1 cellular context compared by ENCODE assay signal in genomic region chr6:41768545-41769308, GRCh38.
TF ChIP-seq lines count a peak whose summit lies in the region.

No MANE protein-coding gene starts in this region.

TF ChIP-seq in HepG2, 621 proteins besides CTCF, POLR2A, EP300 and RAD21 (continued from another document and continues in another):
- TF ChIP-seq SNAPC4 (CRISPR knock-in tag; IDR thresholded peaks at IDR 0.05): no peak
- no peak for TF ChIP-seq ZNF329 (CRISPR knock-in tag; IDR thresholded peaks at IDR 0.05; ENCODE audit: low read depth)
- TF ChIP-seq KLF12 (CRISPR knock-in tag; IDR thresholded peaks at IDR 0.05; ENCODE audit: borderline replicate concordance): no peak
- TF ChIP-seq FLYWCH1 (CRISPR knock-in tag; IDR thresholded peaks at IDR 0.05): no peak
- no peak for TF ChIP-seq ZBTB49 (CRISPR knock-in tag; IDR thresholded peaks at IDR 0.05; ENCODE audit: borderline replicate concordance)
- TF ChIP-seq NPAS2 (CRISPR knock-in tag; IDR thresholded peaks at IDR 0.05; ENCODE audit: borderline replicate concordance): no peak
- no peak for TF ChIP-seq MXD3 (CRISPR knock-in tag; IDR thresholded peaks at IDR 0.05)
- no peak for TF ChIP-seq JUND (CRISPR knock-in tag; IDR thresholded peaks at IDR 0.05)
- TF ChIP-seq MYPOP (CRISPR knock-in tag; IDR thresholded peaks at IDR 0.05): no peak
- TF ChIP-seq AGO1 (IDR thresholded peaks at IDR 0.05; ENCODE audit: low read depth, low read length, poor library complexity, severe bottlenecking): no peak
- TF ChIP-seq AFF4 (CRISPR knock-in tag; IDR thresholded peaks at IDR 0.05): no peak
- no peak for TF ChIP-seq ZMYM4 (CRISPR knock-in tag; IDR thresholded peaks at IDR 0.05)
- TF ChIP-seq ZNF556 (CRISPR knock-in tag; IDR thresholded peaks at IDR 0.05; ENCODE audit: borderline replicate concordance): no peak
- TF ChIP-seq ZBTB20 (CRISPR knock-in tag; IDR thresholded peaks at IDR 0.05; ENCODE audit: borderline replicate concordance, low read depth): no peak
- TF ChIP-seq ZNF546 (CRISPR knock-in tag; conservative IDR thresholded peaks at IDR 0.05): no peak
- no peak for TF ChIP-seq SIX4 (CRISPR knock-in tag; IDR thresholded peaks at IDR 0.05)
- TF ChIP-seq ZBTB4 (CRISPR knock-in tag; IDR thresholded peaks at IDR 0.05; ENCODE audit: borderline replicate concordance): no peak
- TF ChIP-seq ZNF670 (CRISPR knock-in tag; IDR thresholded peaks at IDR 0.05; ENCODE audit: borderline replicate concordance): no peak
- peak; percentile 24; the same call in 1 of the 2 replicates for TF ChIP-seq ZFP91 (CRISPR knock-in tag; IDR thresholded peaks at IDR 0.05; ENCODE audit: borderline replicate concordance)
- no peak for TF ChIP-seq KAT7 (CRISPR knock-in tag; IDR thresholded peaks at IDR 0.05; ENCODE audit: borderline replicate concordance)
- no peak for TF ChIP-seq ZFP36L1 (CRISPR knock-in tag; IDR thresholded peaks at IDR 0.05)
- TF ChIP-seq YEATS2 (CRISPR knock-in tag; IDR thresholded peaks at IDR 0.05; ENCODE audit: borderline replicate concordance): no peak; the same call in 1 of the 2 replicates
- no peak for TF ChIP-seq TCF12 (IDR thresholded peaks at IDR 0.05)
- TF ChIP-seq TCF12 (CRISPR knock-in tag; IDR thresholded peaks at IDR 0.05): no peak
- TF ChIP-seq PATZ1 (CRISPR knock-in tag; IDR thresholded peaks at IDR 0.05): peak; percentile 89
- peak; percentile 77 for TF ChIP-seq ZEB1 (IDR thresholded peaks at IDR 0.05; ENCODE audit: insufficient replicate concordance, low read depth)
- peak; percentile 83 for TF ChIP-seq ZNF281 (CRISPR knock-in tag; IDR thresholded peaks at IDR 0.05; ENCODE audit: borderline replicate concordance)
- no peak for TF ChIP-seq ZNF639 (CRISPR knock-in tag; conservative IDR thresholded peaks at IDR 0.05)
- TF ChIP-seq FOXC1 (CRISPR knock-in tag; IDR thresholded peaks at IDR 0.05; ENCODE audit: borderline replicate concordance): peak; percentile 13; the same call in 1 of the 2 replicates
